Comparison of ENCODE assay signal across 8 cellular contexts in the genomic region with DNA sequence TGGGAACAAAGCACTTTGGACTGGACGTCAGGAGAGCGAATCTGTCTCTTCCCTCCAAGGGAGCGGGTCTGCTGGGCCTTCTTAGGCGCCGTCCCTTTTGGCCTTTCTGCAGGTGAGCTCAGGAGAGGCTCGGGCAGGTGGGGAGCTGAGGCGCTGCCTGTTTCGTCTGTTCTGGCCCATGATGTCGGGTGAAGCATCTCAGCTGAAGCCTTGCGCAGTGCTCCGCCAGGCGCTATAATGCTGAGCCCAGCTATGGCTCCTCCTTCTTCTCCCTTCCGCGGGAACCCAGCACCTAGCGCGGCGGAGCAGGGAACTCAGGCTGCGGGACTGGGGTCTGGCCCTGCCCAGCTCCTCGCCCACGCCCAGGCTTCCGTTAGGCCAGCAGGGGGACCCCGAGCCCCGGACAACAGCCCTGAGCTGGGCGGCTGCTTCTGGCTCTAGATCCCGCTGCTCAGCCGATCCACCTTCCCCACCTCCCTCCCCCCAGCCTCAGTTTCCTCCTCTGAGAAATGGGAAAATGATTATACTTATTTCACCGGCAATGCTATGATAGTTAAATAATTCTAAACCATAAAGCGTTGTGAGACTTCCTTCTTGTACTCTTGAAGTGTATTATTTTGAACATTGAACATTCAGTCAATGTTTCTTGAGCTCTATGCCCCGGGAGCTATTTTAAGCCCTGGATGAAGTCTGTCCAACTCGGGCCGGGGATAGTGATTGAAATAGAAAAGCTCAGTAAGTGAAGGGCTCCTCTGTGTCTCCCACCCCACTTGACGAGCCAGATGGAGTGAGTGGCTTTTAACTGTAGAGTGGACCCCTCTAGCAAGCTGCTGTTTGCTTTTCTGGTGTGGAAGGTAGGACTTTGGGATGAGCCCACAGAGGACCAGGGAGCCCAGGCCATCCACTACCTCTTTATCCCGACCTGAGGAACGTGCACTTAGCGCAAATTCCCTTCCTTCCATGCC. TPM values are rescaled to one million over a fixed set of nuclear protein-coding genes. Genes with fewer than 3 reads are reported as not detected.
A peak's percentile ranks its signal among the peaks of the same experiment; 100 is the strongest.
DNase-seq lines count a peak whose midpoint lies in the region; ATAC-seq, FAIRE-seq and TF ChIP-seq lines count a peak whose summit lies in the region.

No MANE protein-coding gene starts in this region.

- no peaks in the 10 kb centered on the region for H3K4me1 ChIP-seq in PC-3 (ENCODE audit: insufficient read depth, low read length)
- H3K4me1 ChIP-seq in breast epithelium = no peaks in the 10 kb centered on the region

- H3K4me2 ChIP-seq in PC-3 (ENCODE audit: low read length) = no peak overlapping the region

- ATAC-seq in PC-3 = peak; percentile 98
- no peak for ATAC-seq in HG02840 (IDR thresholded peaks at IDR 0.05; ENCODE audit: low FRiP score, unreplicated experiment)
- ATAC-seq in GM21367 (IDR thresholded peaks at IDR 0.05; ENCODE audit: unreplicated experiment) = no peak

- no peak for TF ChIP-seq POLR2A in breast epithelium (IDR thresholded peaks at IDR 0.05)

- H3F3A ChIP-seq in PC-3 (ENCODE audit: low read length, unreplicated experiment) = no peaks in the 10 kb centered on the region

- no peak for FAIRE-seq in D721Med (lab: Jason Lieb, UNC)

- H3K36me3 ChIP-seq in PC-3 (ENCODE audit: low read depth, low read length) (no peaks in the 10 kb centered on the region), breast epithelium (no peaks in the 10 kb centered on the region)

- POLR2A ChIA-PET in PC-3 (lab: Charles Lee; ENCODE audit: unreplicated experiment) = no interaction called here

- H3K4me3 ChIP-seq in PC-3 (ENCODE audit: low read length) = no peak overlapping the region
- H3K4me3 ChIP-seq in breast epithelium = no peak overlapping the region

- H3K27ac ChIP-seq in PC-3 (ENCODE audit: low read length) (no peak overlapping the region), breast epithelium (no peak overlapping the region)

- peak; percentile 97 for DNase-seq in D721Med (ENCODE audit: insufficient read length, low spot score)
- peak; percentile 81 for DNase-seq in HK-2 (ENCODE audit: unreplicated experiment)
- DNase-seq in PC-3 = peak; percentile 70
- DNase-seq in breast epithelium (ENCODE audit: low spot score in 2 of 2) = peak in 1 of 2 donors; percentile 60
- peak; percentile 92 for DNase-seq in islet precursor cell
- DNase-seq in stimulated activated CD4-positive, alpha-beta T cell treated with anti-CD3 and anti-CD28 coated beads, Interleukin-4, amount 100 ng/mL, for 48 hours (ENCODE audit: low read depth in 2 of 2) = peak; percentile 32 to 39

- no peak overlapping the region for H3K9ac ChIP-seq in PC-3 (ENCODE audit: low read length)

- CTCF ChIA-PET in PC-3 (lab: Charles Lee) = interaction anchor here (0.6 to 1.6 kb wide), 11 partner anchors 10 to 210 kb away, joined by 3 to 36 read pairs (median 5); no protein-coding TSS in a partner anchor

- no peaks in the 10 kb centered on the region for H3K79me2 ChIP-seq in PC-3 (ENCODE audit: low read length)

- no peaks in the 10 kb centered on the region for H3K9me2 ChIP-seq in PC-3 (replicated peaks; ENCODE audit: low read length)

- intact Hi-C loops in PC-3 (cut with micrococcal nuclease) (loop anchor here (1.0 to 5.0 kb wide), 3 partner anchors 55 to 149 kb away; no protein-coding TSS in a partner anchor), breast epithelium (cut with DNase I; ENCODE audit: low total_unique reads) (no loop called here)

- H2AFZ ChIP-seq in PC-3 (ENCODE audit: low read length) = no peak overlapping the region

- H3K9me3 ChIP-seq in PC-3 (ENCODE audit: low read length) = no peaks in the 10 kb centered on the region
- H3K9me3 ChIP-seq in breast epithelium = no peaks in the 10 kb centered on the region

- no peaks in the 10 kb centered on the region for H4K20me1 ChIP-seq in PC-3 (ENCODE audit: low read length)

- TF ChIP-seq CTCF in D721Med (IDR thresholded peaks at IDR 0.05; ENCODE audit: insufficient read depth, missing control alignments) (peak; percentile 79), PC-3 (conservative IDR thresholded peaks at IDR 0.05; ENCODE audit: low read depth, low read length) (peak; percentile 90), breast epithelium (IDR thresholded peaks at IDR 0.05) (peak; percentile 69 to 86 (median 69))

- H3K27me3 ChIP-seq in PC-3 (ENCODE audit: low read length) (peaks cover 54% of the 10 kb centered on the region), breast epithelium (peaks cover 0 to 20% of the 10 kb centered on the region in 2 donors)

- BruUV-seq in PC-3 (replicated peaks; lab: Mats Ljungman, UMichigan) = no TSS peak

RNA-seq across cellular contexts. Expression of a gene that starts 9.6 kb away (rescaled TPM):
- total RNA-seq in PC-3 (2014; rRNA removed) = 1.4 and 3.9 TPM in 2 replicates
- total RNA-seq in breast epithelium = 10 to 100 TPM in 1 of 3 donors, 1 to 10 TPM in 1, under 1 TPM in 1; 0.64 to 14.5 (median 5.2) TPM

RNA-seq across cellular contexts. Expression of a gene that starts 32.1 kb away (rescaled TPM):
- total RNA-seq in PC-3 (2014; rRNA removed) (not detected in 2 replicates), breast epithelium (not detected)

RNA-seq across cellular contexts. Expression of a gene that starts 57.7 kb away (rescaled TPM):
- total RNA-seq in PC-3 (2014; rRNA removed) (not detected in 2 replicates), breast epithelium (under 1 TPM in 1 of 3 donors, not detected in 2; 0.66 TPM)
